ENCODE assay signal across 25 cellular contexts in the genomic region with DNA sequence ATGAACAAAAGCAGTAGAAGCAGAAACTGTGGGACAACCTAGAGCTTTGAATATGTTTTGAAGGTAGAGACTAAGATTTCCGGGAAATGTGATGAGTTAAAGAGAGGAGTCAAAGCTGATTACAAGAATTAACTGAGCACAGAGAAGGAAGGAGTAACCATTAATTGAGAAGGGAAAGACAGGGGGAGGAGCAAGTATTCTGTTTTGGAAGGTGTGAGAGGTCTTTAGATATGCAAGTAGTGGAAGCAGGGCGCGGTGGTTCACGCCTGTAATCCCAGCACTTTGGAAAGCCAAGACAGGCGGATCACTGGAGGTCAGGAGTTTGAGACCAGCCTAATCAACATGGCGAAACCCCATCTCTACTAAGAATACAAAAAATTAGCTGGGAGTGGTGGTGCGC.
"Had no signal": no experiment of that assay in that cellular context is flagged by ENCODE, and none has a peak within 500 bp of the region (broad histone marks: within the 10 kb centered on the region; RNA-seq: fewer than 3 reads in every experiment).

No MANE protein-coding gene starts in this region.

- H3K4me1 ChIP-seq: gastrocnemius medialis, heart left ventricle, right lobe of liver, suprapubic skin, transverse colon, upper lobe of right lung, uterus had no signal

- H3K27ac Mint-ChIP-seq: effector memory CD8-positive, alpha-beta T cell; naive thymus-derived CD8-positive, alpha-beta T cell; nephron progenitor cell; stimulated activated naive CD8-positive, alpha-beta T cell treated with anti-CD3 and anti-CD28 coated beads, Interleukin-15, amount 100 ng/mL, for 72 hours had no signal

- H3K4me3 ChIP-seq: gastrocnemius medialis, heart left ventricle, hepatocyte, ovary, right lobe of liver, suprapubic skin, transverse colon, upper lobe of right lung, uterus had no signal

- H3K79me2 ChIP-seq: hepatocyte had no signal

- DNase-seq: cortex of kidney; effector memory CD8-positive, alpha-beta T cell; foreskin fibroblast; gastrocnemius medialis; heart left ventricle; kidney; naive thymus-derived CD8-positive, alpha-beta T cell; nephron progenitor cell; occipital lobe; ovary; right lobe of liver; small intestine; stimulated activated CD4-positive, alpha-beta T cell treated with anti-CD3 and anti-CD28 coated beads, Interleukin-12 subunit alpha, Interleukin-12 subunit beta, amount 100 ng/mL, for 4 hours; stimulated activated CD4-positive, alpha-beta T cell treated with anti-CD3 and anti-CD28 coated beads, Interleukin-1b, Interleukin-23, amount 100 ng/mL, for 48 hours; stimulated activated CD4-positive, alpha-beta T cell treated with anti-CD3 and anti-CD28 coated beads, Interleukin-4, amount 100 ng/mL, for 1 hour; stimulated activated CD8-positive, alpha-beta memory T cell treated with anti-CD3 and anti-CD28 coated beads, Interleukin-4, amount 100 ng/mL, for 48 hours; stimulated activated naive CD4-positive, alpha-beta T cell; stimulated activated naive CD8-positive, alpha-beta T cell treated with anti-CD3 and anti-CD28 coated beads, Interleukin-15, amount 100 ng/mL, for 72 hours; transverse colon; upper lobe of right lung; uterus had no signal

- H3K27me3 Mint-ChIP-seq: effector memory CD8-positive, alpha-beta T cell; naive thymus-derived CD8-positive, alpha-beta T cell; progenitor cell of endocrine pancreas; stimulated activated naive CD8-positive, alpha-beta T cell treated with anti-CD3 and anti-CD28 coated beads, Interleukin-15, amount 100 ng/mL, for 72 hours had no signal

- H3K9me3 ChIP-seq: gastrocnemius medialis, ovary, right lobe of liver, suprapubic skin, transverse colon, upper lobe of right lung, uterus had no signal

- H3K4me1 Mint-ChIP-seq: naive thymus-derived CD8-positive, alpha-beta T cell; nephron progenitor cell; stimulated activated naive CD8-positive, alpha-beta T cell treated with anti-CD3 and anti-CD28 coated beads, Interleukin-15, amount 100 ng/mL, for 72 hours had no signal

- H3K27me3 ChIP-seq: gastrocnemius medialis, heart left ventricle, hepatocyte, ovary, right lobe of liver, suprapubic skin, transverse colon, upper lobe of right lung, uterus had no signal

- H3K9me3 Mint-ChIP-seq: nephron progenitor cell had no signal

- H3K4me3 Mint-ChIP-seq: effector memory CD8-positive, alpha-beta T cell; naive thymus-derived CD8-positive, alpha-beta T cell; nephron progenitor cell; stimulated activated naive CD8-positive, alpha-beta T cell treated with anti-CD3 and anti-CD28 coated beads, Interleukin-15, amount 100 ng/mL, for 72 hours had no signal

- H2AFZ ChIP-seq: hepatocyte had no signal

- H3K4me2 ChIP-seq: hepatocyte had no signal

- H3K27ac ChIP-seq: gastrocnemius medialis, heart left ventricle, hepatocyte, ovary, right lobe of liver, suprapubic skin, transverse colon, upper lobe of right lung, uterus had no signal

- H3K36me3 ChIP-seq: gastrocnemius medialis, heart left ventricle, ovary, right lobe of liver, suprapubic skin, transverse colon, upper lobe of right lung, uterus had no signal

- ATAC-seq: effector memory CD8-positive, alpha-beta T cell; gastrocnemius medialis; heart left ventricle; left lobe of liver; naive thymus-derived CD8-positive, alpha-beta T cell; right lobe of liver; stimulated activated naive CD8-positive, alpha-beta T cell treated with anti-CD3 and anti-CD28 coated beads, Interleukin-15, amount 100 ng/mL, for 72 hours; upper lobe of right lung had no signal

- FAIRE-seq: kidney, small intestine had no signal
